ENCODE assay signal across 1 cellular context in genomic region chr1:9892563-9893528, GRCh38.
TF ChIP-seq lines count a peak whose summit lies in the region.

No MANE protein-coding gene starts in this region.

TF ChIP-seq in H1, 55 proteins besides CTCF, POLR2A, EP300 and RAD21:
- no peak for TF ChIP-seq KDM4A (IDR thresholded peaks at IDR 0.05; ENCODE audit: low read depth, low read length, severe bottlenecking)
- TF ChIP-seq PHF8 (conservative IDR thresholded peaks at IDR 0.05; ENCODE audit: low read depth, low read length), result no peak
- TF ChIP-seq CTBP2 (IDR thresholded peaks at IDR 0.05; ENCODE audit: borderline replicate concordance, insufficient read depth, insufficient read length, low read length), result no peak
- TF ChIP-seq FOSL1 (IDR thresholded peaks at IDR 0.05; ENCODE audit: insufficient read depth, low read depth, low read length), result no peak
